Comparison of ENCODE assay signal across 8 cellular contexts in the genomic region with DNA sequence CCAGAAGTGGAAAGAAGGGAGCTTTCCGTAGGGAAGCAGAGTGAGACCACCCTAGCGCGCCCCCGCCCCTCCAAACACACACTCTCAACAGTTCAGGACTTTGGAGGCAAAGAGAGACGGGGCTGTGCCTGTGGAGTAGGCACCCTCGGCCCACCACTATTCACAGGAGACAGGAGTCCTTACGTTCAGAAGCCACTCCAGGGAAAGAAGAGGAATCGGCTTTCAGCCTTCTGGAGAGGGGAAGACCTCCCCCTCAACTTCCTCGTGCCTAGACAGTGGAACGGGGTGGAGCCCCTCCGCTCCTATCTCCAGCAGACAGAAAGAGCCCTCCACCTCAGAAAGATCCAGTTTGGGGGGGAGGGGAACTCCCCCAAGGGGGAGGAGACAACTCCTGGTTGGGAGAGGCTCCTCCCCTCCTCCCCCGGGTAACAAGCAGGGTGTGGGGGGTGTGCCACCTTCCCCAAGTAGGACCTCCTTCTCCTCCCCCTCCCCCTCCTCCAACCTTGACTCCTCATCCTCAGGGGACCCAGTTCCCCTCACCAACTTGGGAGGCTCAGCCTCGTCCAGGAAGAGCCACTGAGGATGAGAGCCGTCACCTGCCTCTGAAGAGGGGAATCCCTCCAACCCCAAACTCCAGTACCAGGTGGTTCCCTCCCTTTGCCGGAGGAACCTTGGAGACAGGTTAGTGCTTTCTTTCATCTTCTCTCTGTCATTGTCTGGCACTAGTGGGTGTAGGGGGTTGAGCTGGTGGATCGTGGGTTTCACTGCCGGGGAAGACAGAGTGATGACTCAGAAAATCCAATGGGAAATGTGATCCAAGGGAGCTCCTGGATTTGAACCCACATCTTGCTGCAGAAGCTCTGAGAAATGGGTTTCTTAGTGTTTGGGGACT. TPM values are rescaled to one million over a fixed set of nuclear protein-coding genes. Genes with fewer than 3 reads are reported as not detected.
A peak's percentile ranks its signal among the peaks of the same experiment; 100 is the strongest.
DNase-seq lines count a peak whose midpoint lies in the region; ATAC-seq and TF ChIP-seq lines count a peak whose summit lies in the region.

No MANE protein-coding gene starts in this region.

- peak overlapping the region; percentile 73 for H3K9ac ChIP-seq in iPS-15b (ENCODE audit: low read depth, low read length)

- peak; percentile 10 for ATAC-seq in HG03571 (IDR thresholded peaks at IDR 0.05; ENCODE audit: unreplicated experiment)
- ATAC-seq in SK-N-SH treated with all-trans-retinoic acid at 6 μM for 48 hours, result peak; percentile 67

- H3K27ac Mint-ChIP-seq in brain, result peak overlapping the region; percentile 85 to 94 (median 91)

- H3K4me1 ChIP-seq in iPS-15b (ENCODE audit: control insufficient read depth, insufficient read depth, low read length), result peaks cover 37% of the 10 kb centered on the region

- H3K36me3 Mint-ChIP-seq in brain, result no peaks in the 10 kb centered on the region

- H3K9me3 ChIP-seq in iPS-15b (ENCODE audit: control insufficient read depth, insufficient read depth, low read length), result no peaks in the 10 kb centered on the region

- no peaks in the 10 kb centered on the region for H3K27me3 ChIP-seq in iPS-15b (ENCODE audit: control insufficient read depth, insufficient read depth, low read length)

- no peak for TF ChIP-seq CTCF in brain (conservative IDR thresholded peaks at IDR 0.05)

- H3K27me3 Mint-ChIP-seq in brain, result peaks cover 5% of the 10 kb centered on the region

- peaks cover 65% of the 10 kb centered on the region for H3K4me1 Mint-ChIP-seq in brain

- H3K4me3 Mint-ChIP-seq in brain, result peak overlapping the region; percentile 87 to 94 (median 93)

- H3K36me3 ChIP-seq in iPS-15b (ENCODE audit: control insufficient read depth, insufficient read depth, low read length), result no peaks in the 10 kb centered on the region

- H3K9me3 Mint-ChIP-seq in brain, result no peaks in the 10 kb centered on the region

- H3K4me3 ChIP-seq in iPS-15b (ENCODE audit: low read depth, low read length) (peak overlapping the region; percentile 66), skeletal muscle cell (ENCODE audit: low read depth, low read length) (peak overlapping the region; percentile 89)

- peak; percentile 14 for DNase-seq in activated gamma-delta T cell treated with Interleukin-2 at 50 U/mL for 16 hours
- no peak for DNase-seq in activated gamma-delta T cell (lab: John Stamatoyannopoulos, UW)
- no peak for DNase-seq in skeletal muscle cell (ENCODE audit: low read depth)
- no peak for DNase-seq in retina

TF ChIP-seq in SK-N-SH treated with all-trans-retinoic acid at 6 μM for 48 hours, 23 proteins besides CTCF, POLR2A, EP300 and RAD21:
- TF ChIP-seq BACH2 (CRISPR knock-in tag; IDR thresholded peaks at IDR 0.05; ENCODE audit: borderline replicate concordance), result no peak
- no peak for TF ChIP-seq ISL1 (CRISPR knock-in tag; IDR thresholded peaks at IDR 0.05)
- TF ChIP-seq, protein P1, sequence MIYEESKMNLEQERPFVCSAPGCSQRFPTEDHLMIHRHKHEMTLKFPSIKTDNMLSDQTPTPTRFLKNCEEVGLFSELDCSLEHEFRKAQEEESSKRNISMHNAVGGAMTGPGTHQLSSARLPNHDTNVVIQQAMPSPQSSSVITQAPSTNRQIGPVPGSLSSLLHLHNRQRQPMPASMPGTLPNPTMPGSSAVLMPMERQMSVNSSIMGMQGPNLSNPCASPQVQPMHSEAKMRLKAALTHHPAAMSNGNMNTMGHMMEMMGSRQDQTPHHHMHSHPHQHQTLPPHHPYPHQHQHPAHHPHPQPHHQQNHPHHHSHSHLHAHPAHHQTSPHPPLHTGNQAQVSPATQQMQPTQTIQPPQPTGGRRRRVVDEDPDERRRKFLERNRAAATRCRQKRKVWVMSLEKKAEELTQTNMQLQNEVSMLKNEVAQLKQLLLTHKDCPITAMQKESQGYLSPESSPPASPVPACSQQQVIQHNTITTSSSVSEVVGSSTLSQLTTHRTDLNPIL (CRISPR knock-in tag; IDR thresholded peaks at IDR 0.05; ENCODE audit: low read depth), result no peak
- TF ChIP-seq PPARA (CRISPR knock-in tag; IDR thresholded peaks at IDR 0.05; ENCODE audit: borderline replicate concordance), result no peak
- TF ChIP-seq RARB (CRISPR knock-in tag; IDR thresholded peaks at IDR 0.05), result no peak
- no peak for TF ChIP-seq CSDC2 (CRISPR knock-in tag; IDR thresholded peaks at IDR 0.05)
- no peak for TF ChIP-seq ARNTL (CRISPR knock-in tag; IDR thresholded peaks at IDR 0.05; ENCODE audit: borderline replicate concordance, low read depth)
- TF ChIP-seq ZNF565 (CRISPR knock-in tag; conservative IDR thresholded peaks at IDR 0.05; ENCODE audit: low read depth), result no peak
- TF ChIP-seq TCF4 (CRISPR knock-in tag; IDR thresholded peaks at IDR 0.05; ENCODE audit: borderline replicate concordance), result no peak
- TF ChIP-seq CSRNP3 (CRISPR knock-in tag; IDR thresholded peaks at IDR 0.05), result no peak
- TF ChIP-seq ESRRG (CRISPR knock-in tag; IDR thresholded peaks at IDR 0.05), result no peak
- no peak for TF ChIP-seq ZNF70 (CRISPR knock-in tag; IDR thresholded peaks at IDR 0.05)

RNA-seq across cellular contexts. Expression of gene FOXJ2, which starts 0.9 kb away (rescaled TPM):
- polyA plus RNA-seq in brain (ENCODE audit: insufficient read depth, low read depth, low replicate concordance), result 23.0 TPM

RNA-seq across cellular contexts. Expression of gene C3AR1, which starts 32.8 kb away (rescaled TPM):
- 4.1 TPM for polyA plus RNA-seq in brain (ENCODE audit: insufficient read depth, low read depth, low replicate concordance)

RNA-seq across cellular contexts. Expression of gene NECAP1, which starts 48.7 kb away (rescaled TPM):
- polyA plus RNA-seq in brain (ENCODE audit: insufficient read depth, low read depth, low replicate concordance), result 43.4 TPM
